Comparison of ENCODE assay signal across 1 cellular context in the genomic region with DNA sequence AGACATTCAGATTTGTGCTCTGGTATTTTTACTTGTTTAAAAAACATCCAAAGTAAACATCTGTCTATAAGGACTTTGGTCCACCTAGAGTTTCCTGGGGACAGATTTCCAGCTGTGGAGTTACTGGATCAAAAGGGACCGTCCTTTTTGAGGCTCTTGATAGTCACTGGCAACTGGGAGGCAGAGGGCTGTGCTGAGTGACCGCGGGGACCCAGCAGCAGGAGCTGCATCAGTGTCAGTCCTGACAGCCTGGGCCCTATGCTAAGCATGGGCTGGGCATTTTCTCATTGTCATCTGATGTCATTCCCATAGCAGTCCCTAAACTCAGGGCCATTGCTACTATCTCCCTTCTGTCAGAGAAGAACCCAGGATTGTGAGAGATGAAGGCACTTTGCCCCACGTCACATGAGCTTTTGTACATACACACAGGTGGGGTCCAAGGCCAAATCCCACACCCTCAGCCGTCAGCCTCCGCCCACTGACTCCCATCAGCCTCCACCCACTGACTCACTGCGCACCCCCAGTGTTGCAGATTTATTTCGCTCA.
TF ChIP-seq lines count a peak whose summit lies in the region.

No MANE protein-coding gene starts in this region.

TF ChIP-seq in HepG2, 621 proteins besides CTCF, POLR2A, EP300 and RAD21 (continued from another document and continues in another):
- TF ChIP-seq, protein P1, sequence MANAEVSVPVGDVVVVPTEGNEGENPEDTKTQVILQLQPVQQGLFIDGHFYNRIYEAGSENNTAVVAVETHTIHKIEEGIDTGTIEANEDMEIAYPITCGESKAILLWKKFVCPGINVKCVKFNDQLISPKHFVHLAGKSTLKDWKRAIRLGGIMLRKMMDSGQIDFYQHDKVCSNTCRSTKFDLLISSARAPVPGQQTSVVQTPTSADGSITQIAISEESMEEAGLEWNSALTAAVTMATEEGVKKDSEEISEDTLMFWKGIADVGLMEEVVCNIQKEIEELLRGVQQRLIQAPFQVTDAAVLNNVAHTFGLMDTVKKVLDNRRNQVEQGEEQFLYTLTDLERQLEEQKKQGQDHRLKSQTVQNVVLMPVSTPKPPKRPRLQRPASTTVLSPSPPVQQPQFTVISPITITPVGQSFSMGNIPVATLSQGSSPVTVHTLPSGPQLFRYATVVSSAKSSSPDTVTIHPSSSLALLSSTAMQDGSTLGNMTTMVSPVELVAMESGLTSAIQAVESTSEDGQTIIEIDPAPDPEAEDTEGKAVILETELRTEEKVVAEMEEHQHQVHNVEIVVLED (CRISPR knock-in tag; IDR thresholded peaks at IDR 0.05; ENCODE audit: borderline replicate concordance): no peak; the same call in 1 of the 2 replicates
- TF ChIP-seq PCBP1 (IDR thresholded peaks at IDR 0.05; ENCODE audit: borderline replicate concordance, low read depth, low read length) (no peak), HMG20B (CRISPR knock-in tag; conservative IDR thresholded peaks at IDR 0.05) (no peak), DMAP1 (CRISPR knock-in tag; IDR thresholded peaks at IDR 0.05) (no peak), ZMAT3 (CRISPR knock-in tag; conservative IDR thresholded peaks at IDR 0.05) (no peak), RXRB (CRISPR knock-in tag; IDR thresholded peaks at IDR 0.05; ENCODE audit: borderline replicate concordance) (peak; percentile 65; the same call in 1 of the 2 replicates), ZMYM3 (CRISPR knock-in tag; IDR thresholded peaks at IDR 0.05) (peak; percentile 54; the same call in 1 of the 2 replicates), ZNF616 (CRISPR knock-in tag; IDR thresholded peaks at IDR 0.05; ENCODE audit: low read depth) (no peak), MTA3 (CRISPR knock-in tag; IDR thresholded peaks at IDR 0.05) (no peak), SAP130 (CRISPR knock-in tag; IDR thresholded peaks at IDR 0.05; ENCODE audit: low read depth) (peak; percentile 54), ZNF225 (CRISPR knock-in tag; IDR thresholded peaks at IDR 0.05) (peak; percentile 52; the same call in 1 of the 2 replicates), MATR3 (CRISPR knock-in tag; IDR thresholded peaks at IDR 0.05) (no peak), JUND (CRISPR knock-in tag; IDR thresholded peaks at IDR 0.05) (no peak), ZNF777 (CRISPR knock-in tag; IDR thresholded peaks at IDR 0.05) (no peak), ZNF576 (CRISPR knock-in tag; IDR thresholded peaks at IDR 0.05) (no peak), RBAK (CRISPR knock-in tag; IDR thresholded peaks at IDR 0.05) (0 out of 2 replicates have a peak, but pooled peaks have one; percentile 57), SPEN (CRISPR knock-in tag; IDR thresholded peaks at IDR 0.05; ENCODE audit: low read depth) (peak; percentile 50; the same call in 1 of the 2 replicates), PAXIP1 (CRISPR knock-in tag; conservative IDR thresholded peaks at IDR 0.05) (peak; percentile 94), HOXA3 (CRISPR knock-in tag; IDR thresholded peaks at IDR 0.05) (peak; percentile 65), NFE2 (CRISPR knock-in tag; IDR thresholded peaks at IDR 0.05) (no peak), YY1 (IDR thresholded peaks at IDR 0.05; ENCODE audit: insufficient read depth, insufficient replicate concordance, low read depth, low read length) (no peak), ZFP41 (CRISPR knock-in tag; IDR thresholded peaks at IDR 0.05; ENCODE audit: borderline replicate concordance) (no peak), ATAD3A (CRISPR knock-in tag; IDR thresholded peaks at IDR 0.05) (no peak), ERF (CRISPR knock-in tag; IDR thresholded peaks at IDR 0.05) (no peak), ZNF790 (CRISPR knock-in tag; IDR thresholded peaks at IDR 0.05; ENCODE audit: borderline replicate concordance) (no peak), ZNF232 (CRISPR knock-in tag; IDR thresholded peaks at IDR 0.05; ENCODE audit: borderline replicate concordance) (no peak), ZKSCAN5 (CRISPR knock-in tag; IDR thresholded peaks at IDR 0.05) (no peak), ZNF367 (CRISPR knock-in tag; IDR thresholded peaks at IDR 0.05; ENCODE audit: borderline replicate concordance) (no peak), ZNF143 (CRISPR knock-in tag; IDR thresholded peaks at IDR 0.05) (no peak), ELF3 (CRISPR knock-in tag; IDR thresholded peaks at IDR 0.05) (peak; percentile 38; the same call in 1 of the 2 replicates), BHLHE40 (IDR thresholded peaks at IDR 0.05; ENCODE audit: low read length) (peak; percentile 55), NFKBIZ (CRISPR knock-in tag; IDR thresholded peaks at IDR 0.05) (no peak), FOXP4 (CRISPR knock-in tag; IDR thresholded peaks at IDR 0.05) (peak; percentile 56; the same call in 1 of the 2 replicates), TCF7 (IDR thresholded peaks at IDR 0.05; ENCODE audit: low read depth) (peak; percentile 90), YEATS2 (CRISPR knock-in tag; IDR thresholded peaks at IDR 0.05; ENCODE audit: borderline replicate concordance) (no peak), KMT2B (CRISPR knock-in tag; IDR thresholded peaks at IDR 0.05) (no peak), HNF1A (IDR thresholded peaks at IDR 0.05; ENCODE audit: low read depth) (no peak), HNF1A (CRISPR knock-in tag; IDR thresholded peaks at IDR 0.05; ENCODE audit: borderline replicate concordance) (peak; percentile 34; the same call in 1 of the 2 replicates), ZNF660 (CRISPR knock-in tag; IDR thresholded peaks at IDR 0.05; ENCODE audit: borderline replicate concordance, low read depth) (no peak), ZNF749 (CRISPR knock-in tag; IDR thresholded peaks at IDR 0.05; ENCODE audit: borderline replicate concordance) (no peak)
- TF ChIP-seq, protein P2, sequence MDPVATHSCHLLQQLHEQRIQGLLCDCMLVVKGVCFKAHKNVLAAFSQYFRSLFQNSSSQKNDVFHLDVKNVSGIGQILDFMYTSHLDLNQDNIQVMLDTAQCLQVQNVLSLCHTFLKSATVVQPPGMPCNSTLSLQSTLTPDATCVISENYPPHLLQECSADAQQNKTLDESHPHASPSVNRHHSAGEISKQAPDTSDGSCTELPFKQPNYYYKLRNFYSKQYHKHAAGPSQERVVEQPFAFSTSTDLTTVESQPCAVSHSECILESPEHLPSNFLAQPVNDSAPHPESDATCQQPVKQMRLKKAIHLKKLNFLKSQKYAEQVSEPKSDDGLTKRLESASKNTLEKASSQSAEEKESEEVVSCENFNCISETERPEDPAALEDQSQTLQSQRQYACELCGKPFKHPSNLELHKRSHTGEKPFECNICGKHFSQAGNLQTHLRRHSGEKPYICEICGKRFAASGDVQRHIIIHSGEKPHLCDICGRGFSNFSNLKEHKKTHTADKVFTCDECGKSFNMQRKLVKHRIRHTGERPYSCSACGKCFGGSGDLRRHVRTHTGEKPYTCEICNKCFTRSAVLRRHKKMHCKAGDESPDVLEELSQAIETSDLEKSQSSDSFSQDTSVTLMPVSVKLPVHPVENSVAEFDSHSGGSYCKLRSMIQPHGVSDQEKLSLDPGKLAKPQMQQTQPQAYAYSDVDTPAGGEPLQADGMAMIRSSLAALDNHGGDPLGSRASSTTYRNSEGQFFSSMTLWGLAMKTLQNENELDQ (CRISPR knock-in tag; IDR thresholded peaks at IDR 0.05; ENCODE audit: borderline replicate concordance): no peak
- TF ChIP-seq, protein P3, sequence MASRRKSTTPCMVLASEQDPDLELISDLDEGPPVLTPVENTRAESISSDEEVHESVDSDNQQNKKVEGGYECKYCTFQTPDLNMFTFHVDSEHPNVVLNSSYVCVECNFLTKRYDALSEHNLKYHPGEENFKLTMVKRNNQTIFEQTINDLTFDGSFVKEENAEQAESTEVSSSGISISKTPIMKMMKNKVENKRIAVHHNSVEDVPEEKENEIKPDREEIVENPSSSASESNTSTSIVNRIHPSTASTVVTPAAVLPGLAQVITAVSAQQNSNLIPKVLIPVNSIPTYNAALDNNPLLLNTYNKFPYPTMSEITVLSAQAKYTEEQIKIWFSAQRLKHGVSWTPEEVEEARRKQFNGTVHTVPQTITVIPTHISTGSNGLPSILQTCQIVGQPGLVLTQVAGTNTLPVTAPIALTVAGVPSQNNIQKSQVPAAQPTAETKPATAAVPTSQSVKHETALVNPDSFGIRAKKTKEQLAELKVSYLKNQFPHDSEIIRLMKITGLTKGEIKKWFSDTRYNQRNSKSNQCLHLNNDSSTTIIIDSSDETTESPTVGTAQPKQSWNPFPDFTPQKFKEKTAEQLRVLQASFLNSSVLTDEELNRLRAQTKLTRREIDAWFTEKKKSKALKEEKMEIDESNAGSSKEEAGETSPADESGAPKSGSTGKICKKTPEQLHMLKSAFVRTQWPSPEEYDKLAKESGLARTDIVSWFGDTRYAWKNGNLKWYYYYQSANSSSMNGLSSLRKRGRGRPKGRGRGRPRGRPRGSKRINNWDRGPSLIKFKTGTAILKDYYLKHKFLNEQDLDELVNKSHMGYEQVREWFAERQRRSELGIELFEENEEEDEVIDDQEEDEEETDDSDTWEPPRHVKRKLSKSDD (CRISPR knock-in tag; IDR thresholded peaks at IDR 0.05; ENCODE audit: low read depth): no peak
- TF ChIP-seq, protein P4, sequence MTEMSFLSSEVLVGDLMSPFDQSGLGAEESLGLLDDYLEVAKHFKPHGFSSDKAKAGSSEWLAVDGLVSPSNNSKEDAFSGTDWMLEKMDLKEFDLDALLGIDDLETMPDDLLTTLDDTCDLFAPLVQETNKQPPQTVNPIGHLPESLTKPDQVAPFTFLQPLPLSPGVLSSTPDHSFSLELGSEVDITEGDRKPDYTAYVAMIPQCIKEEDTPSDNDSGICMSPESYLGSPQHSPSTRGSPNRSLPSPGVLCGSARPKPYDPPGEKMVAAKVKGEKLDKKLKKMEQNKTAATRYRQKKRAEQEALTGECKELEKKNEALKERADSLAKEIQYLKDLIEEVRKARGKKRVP (CRISPR knock-in tag; IDR thresholded peaks at IDR 0.05): no peak
